13 cellular contexts compared by ENCODE assay signal in the genomic region with DNA sequence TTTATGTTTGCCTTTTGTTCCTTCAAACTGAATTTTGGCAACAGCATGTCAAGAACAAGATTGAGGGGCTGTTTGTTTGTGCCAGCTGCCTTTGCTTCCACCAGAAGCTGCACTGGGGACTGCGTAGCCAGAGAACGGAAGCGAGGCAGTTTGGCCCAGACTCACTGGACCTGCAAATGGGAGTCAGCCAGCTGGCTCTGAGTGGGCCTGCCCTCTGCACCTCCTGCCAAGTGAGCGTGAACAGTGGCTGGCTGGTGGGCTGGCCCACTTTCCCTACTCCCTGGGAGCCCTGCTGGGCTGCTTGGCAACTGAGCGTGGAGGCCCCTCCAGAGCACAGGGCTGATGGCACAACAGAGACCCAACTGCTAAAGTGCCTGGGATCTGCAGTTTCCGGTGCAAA.
A peak's percentile ranks its signal among the peaks of the same experiment; 100 is the strongest.
DNase-seq lines count a peak whose midpoint lies in the region; ATAC-seq and TF ChIP-seq lines count a peak whose summit lies in the region.
"Had no signal": no experiment of that assay in that cellular context is flagged by ENCODE, and none has a peak within 500 bp of the region (broad histone marks: within the 10 kb centered on the region; RNA-seq: fewer than 3 reads in every experiment).

No MANE protein-coding gene starts in this region.

- H3K4me3 ChIP-seq in endodermal cell (ENCODE audit: low read length) (no peak overlapping the region), skeletal muscle tissue (ENCODE audit: low read length in 3 of 3) (peak overlapping the region in 2 of 3 donors; percentile 23 to 39), H7 (ENCODE audit: insufficient read depth, low read depth, low read length) (no peak overlapping the region)
- H3K4me3 ChIP-seq: BLaER1 treated with 17β-estradiol and CSF1 and Interleukin-3, amounts not matched to agents 10 nM and 100 nM had no signal

- H3K4me3 Mint-ChIP-seq in endodermal cell, result no peak overlapping the region
- H3K4me3 Mint-ChIP-seq: activated B cell treated with CpG ODN at 0.5 μM for 24 hours; naive thymus-derived CD4-positive, alpha-beta T cell had no signal

- no peaks in the 10 kb centered on the region for H3K27me3 ChIP-seq in endodermal cell (ENCODE audit: control insufficient read depth, insufficient read depth, low read length, poor library complexity, severe bottlenecking)
- H3K27me3 ChIP-seq in skeletal muscle tissue (ENCODE audit: control insufficient read depth in 3 of 3, insufficient read depth in 3 of 3, low read length in 3 of 3), result no peaks in the 10 kb centered on the region
- H3K27me3 ChIP-seq in H7 (ENCODE audit: control insufficient read depth, insufficient read depth, low read length), result no peaks in the 10 kb centered on the region
- H3K27me3 ChIP-seq: BLaER1 treated with 17β-estradiol and CSF1 and Interleukin-3, amounts not matched to agents 10 nM and 100 nM had no signal

- H3K27ac ChIP-seq in endodermal cell (ENCODE audit: low read depth, low read length) (peak overlapping the region; percentile 33), skeletal muscle tissue (ENCODE audit: low read depth, low read length) (no peak overlapping the region)
- H3K27ac ChIP-seq: BLaER1 treated with 17β-estradiol and CSF1 and Interleukin-3, amounts not matched to agents 10 nM and 100 nM; epithelial cell of prostate had no signal

- H3K9ac ChIP-seq in endodermal cell (ENCODE audit: extremely low read depth, low read length, poor library complexity, severe bottlenecking) (no peak overlapping the region), skeletal muscle tissue (ENCODE audit: low read depth in 1 of 3, low read length in 3 of 3) (peak overlapping the region in 1 of 3 donors; percentile 34)
- H3K9ac ChIP-seq: BLaER1 treated with 17β-estradiol and CSF1 and Interleukin-3, amounts not matched to agents 10 nM and 100 nM; SK-N-SH had no signal

- peaks cover 3% of the 10 kb centered on the region for H3K4me1 ChIP-seq in endodermal cell (ENCODE audit: control insufficient read depth, insufficient read depth, low read length)
- H3K4me1 ChIP-seq in skeletal muscle tissue (ENCODE audit: control insufficient read depth in 3 of 3, insufficient read depth in 3 of 3, low read length in 3 of 3), result peaks cover 3 to 9% (median 5%) of the 10 kb centered on the region in 3 donors

- H3K36me3 ChIP-seq in endodermal cell (ENCODE audit: control insufficient read depth, insufficient read depth, low read length), result peaks cover 83% of the 10 kb centered on the region
- H3K36me3 ChIP-seq in skeletal muscle tissue (ENCODE audit: control insufficient read depth in 3 of 3, insufficient read depth in 3 of 3, low read length in 3 of 3), result peaks cover 4 to 9% (median 6%) of the 10 kb centered on the region in 3 donors
- H3K36me3 ChIP-seq in H7 (replicated peaks; ENCODE audit: control insufficient read depth, insufficient read depth, low read length), result no peaks in the 10 kb centered on the region; the same call in none of the 2 replicates

- H3K36me3 Mint-ChIP-seq in endodermal cell (ENCODE audit: low read depth), result peaks cover 35% of the 10 kb centered on the region

- 96 to 100% methylated on average over 1 to 6 of the region's 6 CpGs for WGBS in endodermal cell (ENCODE audit: insufficient coverage in 1 of 2, insufficient read length in 1 of 2), 2 experiments

- TF ChIP-seq CTCF in endodermal cell (conservative IDR thresholded peaks at IDR 0.05), result no peak

- H3K9me3 ChIP-seq in endodermal cell (ENCODE audit: control insufficient read depth, low read length), result peaks cover 36% of the 10 kb centered on the region
- H3K9me3 ChIP-seq in skeletal muscle tissue (ENCODE audit: control insufficient read depth in 3 of 3, low read length in 3 of 3), result no peaks in the 10 kb centered on the region

- ATAC-seq in left lobe of liver (peak; percentile 77), GM18520 (IDR thresholded peaks at IDR 0.05; ENCODE audit: unreplicated experiment) (no peak), HG03095 (IDR thresholded peaks at IDR 0.05; ENCODE audit: unreplicated experiment) (no peak), HG03025 (IDR thresholded peaks at IDR 0.05; ENCODE audit: low FRiP score, unreplicated experiment) (no peak)
- ATAC-seq: naive thymus-derived CD4-positive, alpha-beta T cell had no signal

- peaks cover 17% of the 10 kb centered on the region for H3K9me3 Mint-ChIP-seq in endodermal cell

- peaks cover 15% of the 10 kb centered on the region for H3K4me1 Mint-ChIP-seq in endodermal cell

- no peak overlapping the region for H3K27ac Mint-ChIP-seq in endodermal cell
- H3K27ac Mint-ChIP-seq: activated B cell treated with CpG ODN at 0.5 μM for 24 hours; naive thymus-derived CD4-positive, alpha-beta T cell had no signal

- no peaks in the 10 kb centered on the region for H3K27me3 Mint-ChIP-seq in endodermal cell (ENCODE audit: insufficient read depth)
- H3K27me3 Mint-ChIP-seq: activated B cell treated with CpG ODN at 0.5 μM for 24 hours; naive thymus-derived CD4-positive, alpha-beta T cell had no signal

- peak; percentile 30 for DNase-seq in NCI-H1694 (lab: John Stamatoyannopoulos, UW)
- peak; percentile 59 for DNase-seq in endodermal cell
- peak; percentile 46 for DNase-seq in left lobe of liver (ENCODE audit: low spot score)
- DNase-seq in H7, result no peak
- DNase-seq: activated B cell treated with CpG ODN at 0.5 μM for 24 hours; naive thymus-derived CD4-positive, alpha-beta T cell; SK-N-SH had no signal

Comparison
In these comparisons a context has a peak if more than half of its experiments do, and no peak if none do; other contexts are left out.
1. H3K4me3 ChIP-seq: peak in skeletal muscle tissue (2 of 3); none in endodermal cell (single experiment) and H7 (single experiment).